In the genomic region with DNA sequence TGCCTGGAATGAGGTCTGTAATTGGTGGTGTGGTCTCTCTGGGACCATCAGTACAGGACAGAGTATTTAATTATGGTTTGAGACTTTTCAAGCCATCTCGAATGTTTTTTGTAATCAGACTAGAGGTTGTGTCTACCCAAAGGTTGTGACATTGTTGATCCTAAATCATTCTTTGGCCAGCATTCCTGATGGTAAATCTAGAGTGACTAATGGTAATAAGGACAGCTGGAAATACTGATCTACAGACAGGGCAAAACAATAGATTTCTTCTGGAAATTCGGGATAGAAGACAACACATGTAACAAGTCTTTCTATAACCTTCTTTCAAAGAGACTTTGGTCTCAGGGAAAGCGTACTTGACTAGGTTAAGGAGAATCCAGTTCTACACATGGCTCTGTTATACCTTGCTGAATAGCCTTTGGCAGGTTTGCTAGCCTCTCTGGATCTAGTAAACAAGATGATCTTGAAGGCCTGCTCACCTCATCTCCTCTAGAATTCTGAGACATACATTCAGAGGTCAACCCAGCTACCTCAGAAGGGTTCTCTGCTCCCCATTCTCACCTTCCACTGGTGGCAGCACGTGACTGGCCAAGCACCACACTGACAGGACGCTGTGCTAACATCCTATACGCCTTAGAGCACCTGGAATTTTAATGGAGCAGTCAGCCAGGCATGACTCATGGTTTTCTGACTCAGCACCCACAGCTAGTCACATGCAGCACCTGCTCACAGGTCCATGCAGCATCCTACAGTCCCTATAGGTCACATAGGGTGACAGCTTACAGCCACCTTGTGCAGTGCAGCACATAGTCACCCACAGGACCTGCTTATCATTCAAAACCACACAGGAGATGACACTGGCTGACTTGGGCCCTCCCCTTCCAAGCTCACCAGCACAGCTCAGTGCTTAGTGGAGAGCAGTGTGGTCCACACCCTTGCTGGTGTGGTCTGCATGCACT, we compare ENCODE assay signal across 10 cellular contexts. TPM values are rescaled to one million over a fixed set of nuclear protein-coding genes. Genes with fewer than 3 reads are reported as not detected.
A peak's percentile ranks its signal among the peaks of the same experiment; 100 is the strongest.
DNase-seq lines count a peak whose midpoint lies in the region; ATAC-seq and TF ChIP-seq lines count a peak whose summit lies in the region.
"Had no signal": no experiment of that assay in that cellular context is flagged by ENCODE, and none has a peak within 500 bp of the region (broad histone marks: within the 10 kb centered on the region; RNA-seq: fewer than 3 reads in every experiment).

No MANE protein-coding gene starts in this region.

- DNase-seq in COLO668 (lab: John Stamatoyannopoulos, UW; ENCODE audit: unreplicated experiment) (peak; percentile 88), M059J (ENCODE audit: low read depth) (peak; percentile 69), mesendoderm (peak; percentile 63), suprapubic skin (ENCODE audit: low spot score in 2 of 2) (no peak), GF-D8 (lab: John Stamatoyannopoulos, UW) (no peak), left ventricle myocardium superior (no peak)
- peak; percentile 33 for DNase-seq in activated T-helper 2 cell treated with anti-CD3 and anti-CD28 coated beads, Interferon-gamma antibody, Interleukin-2, Interleukin-4, amounts not matched to agents 10 μg/mL and 5 μg/mL and 100 μg/mL, durations not matched to agents 14 hours and 24 hours and 36 hours (ENCODE audit: low spot score)

- peaks cover 39% of the 10 kb centered on the region for H3K4me1 Mint-ChIP-seq in activated T-helper 2 cell treated with anti-CD3 and anti-CD28 coated beads, Interferon-gamma antibody, Interleukin-2, Interleukin-4, amounts not matched to agents 10 μg/mL and 5 μg/mL and 100 μg/mL, durations not matched to agents 14 hours and 24 hours and 36 hours (ENCODE audit: low read depth)

- no peak for TF ChIP-seq EP300 in suprapubic skin (IDR thresholded peaks at IDR 0.05)

- H3K4me1 ChIP-seq in mesendoderm (ENCODE audit: control insufficient read depth, low read depth, low read length) (no peaks in the 10 kb centered on the region), suprapubic skin (no peaks in the 10 kb centered on the region)

- no peak overlapping the region for H3K4ac ChIP-seq in mesendoderm (ENCODE audit: low read depth, low read length)

- no peak overlapping the region for H3K4me3 Mint-ChIP-seq in activated T-helper 2 cell treated with anti-CD3 and anti-CD28 coated beads, Interferon-gamma antibody, Interleukin-2, Interleukin-4, amounts not matched to agents 10 μg/mL and 5 μg/mL and 100 μg/mL, durations not matched to agents 14 hours and 24 hours and 36 hours (ENCODE audit: low read depth)
- H3K4me3 Mint-ChIP-seq: activated naive CD8-positive, alpha-beta T cell had no signal

- peak overlapping the region; percentile 24 for H3K27ac Mint-ChIP-seq in activated T-helper 2 cell treated with anti-CD3 and anti-CD28 coated beads, Interferon-gamma antibody, Interleukin-2, Interleukin-4, amounts not matched to agents 10 μg/mL and 5 μg/mL and 100 μg/mL, durations not matched to agents 14 hours and 24 hours and 36 hours
- H3K27ac Mint-ChIP-seq: activated naive CD8-positive, alpha-beta T cell had no signal

- no peak overlapping the region for H2BK120ac ChIP-seq in mesendoderm (ENCODE audit: low read depth, low read length)

- H3K79me1 ChIP-seq in mesendoderm (ENCODE audit: low read length): no peaks in the 10 kb centered on the region

- H3K4me3 ChIP-seq in mesendoderm (ENCODE audit: low read length): no peak overlapping the region
- H3K4me3 ChIP-seq in suprapubic skin: no peak overlapping the region
- H3K4me3 ChIP-seq: lung had no signal

- H3K9me3 Mint-ChIP-seq in activated T-helper 2 cell treated with anti-CD3 and anti-CD28 coated beads, Interferon-gamma antibody, Interleukin-2, Interleukin-4, amounts not matched to agents 10 μg/mL and 5 μg/mL and 100 μg/mL, durations not matched to agents 14 hours and 24 hours and 36 hours: peaks cover 17% of the 10 kb centered on the region

- H3K18ac ChIP-seq in mesendoderm (ENCODE audit: low read length): no peak overlapping the region

- H3K27ac ChIP-seq in mesendoderm (ENCODE audit: low read depth, low read length): no peak overlapping the region
- no peak overlapping the region for H3K27ac ChIP-seq in suprapubic skin

- H3K9ac ChIP-seq in mesendoderm (ENCODE audit: low read length): no peak overlapping the region

- H3K27me3 ChIP-seq in mesendoderm (ENCODE audit: insufficient read depth, low read length, poor library complexity) (no peaks in the 10 kb centered on the region), suprapubic skin (no peaks in the 10 kb centered on the region)

- no peak overlapping the region for H3K23ac ChIP-seq in mesendoderm (ENCODE audit: low read length)

- no peak overlapping the region for H2BK5ac ChIP-seq in mesendoderm (ENCODE audit: low read length)

- H3K36me3 ChIP-seq in mesendoderm (ENCODE audit: control insufficient read depth, insufficient read depth, low read length) (no peaks in the 10 kb centered on the region), suprapubic skin (no peaks in the 10 kb centered on the region)

- no peaks in the 10 kb centered on the region for H3K79me2 ChIP-seq in mesendoderm (ENCODE audit: control insufficient read depth, insufficient read depth, low read length)

- H2BK15ac ChIP-seq in mesendoderm (replicated peaks; ENCODE audit: low read depth): no peak overlapping the region

- no peak overlapping the region for H4K5ac ChIP-seq in mesendoderm (ENCODE audit: low read length)

- no peak overlapping the region for H2AK5ac ChIP-seq in mesendoderm (ENCODE audit: low read length)

- no peak for TF ChIP-seq POLR2A in suprapubic skin (IDR thresholded peaks at IDR 0.05)

- no peak overlapping the region for H4K8ac ChIP-seq in mesendoderm (ENCODE audit: low read depth, low read length)

- TF ChIP-seq CTCF in suprapubic skin (IDR thresholded peaks at IDR 0.05): no peak

- H3K9me3 ChIP-seq in suprapubic skin: no peaks in the 10 kb centered on the region

- H3K56ac ChIP-seq in mesendoderm (ENCODE audit: low read length): no peak overlapping the region

- peaks cover 13% of the 10 kb centered on the region for H3K27me3 Mint-ChIP-seq in activated T-helper 2 cell treated with anti-CD3 and anti-CD28 coated beads, Interferon-gamma antibody, Interleukin-2, Interleukin-4, amounts not matched to agents 10 μg/mL and 5 μg/mL and 100 μg/mL, durations not matched to agents 14 hours and 24 hours and 36 hours (ENCODE audit: low read depth)
- H3K27me3 Mint-ChIP-seq: activated naive CD8-positive, alpha-beta T cell had no signal

- intact Hi-C loops in activated T-helper 2 cell treated with anti-CD3 and anti-CD28 coated beads, Interferon-gamma antibody, Interleukin-2, Interleukin-4, amounts not matched to agents 10 μg/mL and 5 μg/mL and 100 μg/mL, durations not matched to agents 14 hours and 24 hours and 36 hours (cut with micrococcal nuclease): loop anchor here (1.0 to 5.0 kb wide), 3 partner anchors 9 to 41 kb away; no protein-coding TSS in a partner anchor
- intact Hi-C loops in left ventricle myocardium superior (cut with micrococcal nuclease): no loop called here

- peaks cover 10% of the 10 kb centered on the region for H3K36me3 Mint-ChIP-seq in activated T-helper 2 cell treated with anti-CD3 and anti-CD28 coated beads, Interferon-gamma antibody, Interleukin-2, Interleukin-4, amounts not matched to agents 10 μg/mL and 5 μg/mL and 100 μg/mL, durations not matched to agents 14 hours and 24 hours and 36 hours (ENCODE audit: low read depth)

- ATAC-seq in GM21576 (IDR thresholded peaks at IDR 0.05; ENCODE audit: unreplicated experiment): no peak
- no peak for ATAC-seq in left ventricle myocardium superior

- WGBS in mesendoderm (ENCODE audit: extremely low coverage, insufficient coverage, low lambda C conversion rate): no CpG with 5 or more reads among the region's 6 CpGs
- 76% methylated on average over 6 of the region's 6 CpGs for WGBS in suprapubic skin

- H3K4me2 ChIP-seq in mesendoderm (ENCODE audit: low read length): no peak overlapping the region

RNA-seq across cellular contexts. Expression of gene PLB1, which starts 12.2 kb away (rescaled TPM):
- total RNA-seq in M059J (2014; rRNA removed; shearing (Covaris generic)): 0.91 and 1.5 TPM in 2 replicates
- 1.8 and 2.0 TPM in 2 replicates for total RNA-seq in activated T-helper 2 cell treated with anti-CD3 and anti-CD28 coated beads, Interferon-gamma antibody, Interleukin-2, Interleukin-4, amounts not matched to agents 10 μg/mL and 5 μg/mL and 100 μg/mL, durations not matched to agents 14 hours and 24 hours and 36 hours
- 0.31 TPM for polyA plus RNA-seq in mesendoderm (2013, experiment 1 of 2)
- polyA plus RNA-seq in mesendoderm (2013, experiment 2 of 2): 0.25 TPM
- 10 to 100 TPM in 1 of 4 donors, 1 to 10 TPM in 3; 3.9 to 21.6 (median 9.1) TPM for total RNA-seq in suprapubic skin
- total RNA-seq in left ventricle myocardium superior: 3.3 TPM

Comparison
In these comparisons a context has a peak if more than half of its experiments do, and no peak if none do; other contexts are left out.
1. DNase-seq: peak in COLO668 (single experiment), M059J (single experiment), activated T-helper 2 cell treated with anti-CD3 and anti-CD28 coated beads, Interferon-gamma antibody, Interleukin-2, Interleukin-4, amounts not matched to agents 10 μg/mL and 5 μg/mL and 100 μg/mL, durations not matched to agents 14 hours and 24 hours and 36 hours (single experiment) and mesendoderm (single experiment); none in suprapubic skin (0 of 2), GF-D8 (single experiment) and left ventricle myocardium superior (single experiment).